In genomic region chr16:58102665-58103427, GRCh38 we compare ENCODE assay signal across 1 cellular context.
TF ChIP-seq lines count a peak whose summit lies in the region.

No MANE protein-coding gene starts in this region.

TF ChIP-seq in WTC11, 78 proteins besides CTCF, POLR2A, EP300 and RAD21 (continued from another document):
- no peak for TF ChIP-seq AFF4 (CRISPR knock-in tag; IDR thresholded peaks at IDR 0.05; ENCODE audit: borderline replicate concordance)
- TF ChIP-seq FOXP1 (CRISPR knock-in tag; IDR thresholded peaks at IDR 0.05; ENCODE audit: borderline replicate concordance), result no peak
- no peak for TF ChIP-seq AR (CRISPR knock-in tag; IDR thresholded peaks at IDR 0.05)
- no peak for TF ChIP-seq CREM (CRISPR knock-in tag; IDR thresholded peaks at IDR 0.05)
- no peak for TF ChIP-seq ZNF396 (CRISPR knock-in tag; IDR thresholded peaks at IDR 0.05; ENCODE audit: borderline replicate concordance)
- no peak for TF ChIP-seq FOXJ3 (CRISPR knock-in tag; IDR thresholded peaks at IDR 0.05; ENCODE audit: borderline replicate concordance)
- no peak for TF ChIP-seq ERG (CRISPR knock-in tag; IDR thresholded peaks at IDR 0.05)
- TF ChIP-seq ZBTB21 (CRISPR knock-in tag; IDR thresholded peaks at IDR 0.05; ENCODE audit: borderline replicate concordance), result no peak
- TF ChIP-seq FOXK1 (CRISPR knock-in tag; IDR thresholded peaks at IDR 0.05), result no peak
- TF ChIP-seq ETV6 (CRISPR knock-in tag; IDR thresholded peaks at IDR 0.05), result no peak
- no peak for TF ChIP-seq ZNF532 (CRISPR knock-in tag; IDR thresholded peaks at IDR 0.05; ENCODE audit: borderline replicate concordance)
- no peak for TF ChIP-seq SMAD4 (CRISPR knock-in tag; IDR thresholded peaks at IDR 0.05)
- no peak for TF ChIP-seq NR3C1 (CRISPR knock-in tag; conservative IDR thresholded peaks at IDR 0.05; ENCODE audit: low read depth)
TF ChIP-seq in WTC11: peak in this region for 0.
